In the genomic region with DNA sequence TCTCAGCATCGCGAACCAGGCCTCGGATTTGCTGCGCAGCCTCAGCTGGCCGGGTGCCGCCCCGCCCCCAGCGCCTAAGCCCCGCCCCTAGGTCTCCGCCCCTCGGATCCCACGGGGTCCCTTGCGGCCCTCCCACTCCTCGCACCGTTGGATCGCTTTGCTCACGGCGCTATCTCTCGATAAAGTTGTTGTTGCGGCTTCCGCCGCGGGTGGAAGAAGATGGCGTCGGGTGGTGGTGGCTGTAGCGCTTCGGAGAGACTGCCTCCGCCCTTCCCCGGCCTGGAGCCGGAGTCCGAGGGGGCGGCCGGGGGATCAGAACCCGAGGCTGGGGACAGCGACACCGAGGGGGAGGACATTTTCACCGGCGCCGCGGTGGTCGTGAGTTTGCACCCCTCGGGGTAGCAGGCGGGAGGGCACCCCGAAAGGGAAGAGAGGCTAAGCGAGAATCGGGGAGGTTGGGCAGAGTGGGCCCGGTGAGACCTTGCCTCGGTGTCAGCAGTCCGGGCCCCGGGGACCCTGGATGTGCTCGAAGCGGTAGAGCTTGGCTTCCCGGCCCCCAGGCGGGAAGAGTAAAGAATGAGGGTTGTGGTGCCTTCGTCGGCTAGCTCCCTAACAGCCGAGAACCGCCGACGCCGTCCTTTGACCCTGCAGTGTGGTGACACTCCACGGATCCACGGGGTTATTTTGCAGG, we compare ENCODE assay signal across 8 cellular contexts. TPM values are rescaled to one million over a fixed set of nuclear protein-coding genes. Genes with fewer than 3 reads are reported as not detected.
DNase-seq lines count a peak whose midpoint lies in the region; ATAC-seq and TF ChIP-seq lines count a peak whose summit lies in the region.

A gene with protein sequence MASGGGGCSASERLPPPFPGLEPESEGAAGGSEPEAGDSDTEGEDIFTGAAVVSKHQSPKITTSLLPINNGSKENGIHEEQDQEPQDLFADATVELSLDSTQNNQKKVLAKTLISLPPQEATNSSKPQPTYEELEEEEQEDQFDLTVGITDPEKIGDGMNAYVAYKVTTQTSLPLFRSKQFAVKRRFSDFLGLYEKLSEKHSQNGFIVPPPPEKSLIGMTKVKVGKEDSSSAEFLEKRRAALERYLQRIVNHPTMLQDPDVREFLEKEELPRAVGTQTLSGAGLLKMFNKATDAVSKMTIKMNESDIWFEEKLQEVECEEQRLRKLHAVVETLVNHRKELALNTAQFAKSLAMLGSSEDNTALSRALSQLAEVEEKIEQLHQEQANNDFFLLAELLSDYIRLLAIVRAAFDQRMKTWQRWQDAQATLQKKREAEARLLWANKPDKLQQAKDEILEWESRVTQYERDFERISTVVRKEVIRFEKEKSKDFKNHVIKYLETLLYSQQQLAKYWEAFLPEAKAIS (plus strand): TSS at position 188 of the 691 bp plus-strand sequence. CDS start 32 bp downstream, at position 220.

- peaks cover 52% of the 10 kb centered on the region for H3K4me1 ChIP-seq in A673 (ENCODE audit: insufficient read depth, low read length, poor library complexity, severe bottlenecking)
- H3K4me1 ChIP-seq in smooth muscle cell (ENCODE audit: low read depth), result peaks cover 22% of the 10 kb centered on the region

- H2AFZ ChIP-seq in smooth muscle cell (ENCODE audit: low read depth), result peak within 1 kb of the TSS; percentile 73

- peak; percentile 96 for DNase-seq in A673 (ENCODE audit: low spot score)
- peak; percentile 77 for DNase-seq in NCI-H446 treated with DMSO at 0.1 percent for 48 hours (lab: John Stamatoyannopoulos, UW)
- DNase-seq in activated CD4-positive, CD25-positive, alpha-beta regulatory T cell treated with anti-CD3 and anti-CD28 coated beads, Interleukin-2, amount 50 U/mL, for 16 hours (ENCODE audit: low read depth, low spot score), result peak; percentile 93
- peak; percentile 35 to 97 (median 92) for DNase-seq in caudate nucleus (lab: John Stamatoyannopoulos, UW)
- DNase-seq in immature natural killer cell, result peak; percentile 94
- DNase-seq in smooth muscle cell (lab: John Stamatoyannopoulos, UW; ENCODE audit: unreplicated experiment), result peak; percentile 81

- H3K27ac Mint-ChIP-seq in immature natural killer cell, result peak within 1 kb of the TSS; percentile 93 to 97 (median 96)

- no peaks in the 10 kb centered on the region for H3K9me3 Mint-ChIP-seq in immature natural killer cell

- POLR2A ChIA-PET in A673 (lab: Charles Lee; ENCODE audit: low non-redundant PET), result interaction anchor here (0.5 to 0.9 kb wide), 2 partner anchors 7 to 59 kb away, joined by 3 to 8 read pairs; no protein-coding TSS in a partner anchor

- peak; percentile 26 for ATAC-seq in GM18870 (IDR thresholded peaks at IDR 0.05; ENCODE audit: unreplicated experiment)
- peak; percentile 46 for ATAC-seq in HG03342 (IDR thresholded peaks at IDR 0.05; ENCODE audit: unreplicated experiment)

- H3K27me3 ChIP-seq in A673 (replicated peaks; ENCODE audit: insufficient read depth, low read depth, low read length, poor library complexity) (no peaks in the 10 kb centered on the region), smooth muscle cell (ENCODE audit: low read depth) (no peaks in the 10 kb centered on the region)

- H3K79me2 ChIP-seq in smooth muscle cell (ENCODE audit: low read depth), result peaks cover 72% of the 10 kb centered on the region

- peaks cover 9 to 17% (median 10%) of the 10 kb centered on the region in 3 donors for H3K27me3 Mint-ChIP-seq in immature natural killer cell (ENCODE audit: low read depth in 3 of 3)

- peak within 1 kb of the TSS; percentile 93 to 100 (median 99) for H3K4me3 Mint-ChIP-seq in immature natural killer cell

- peaks cover 67 to 77% of the 10 kb centered on the region in 2 donors for H3K4me1 Mint-ChIP-seq in immature natural killer cell

- H3K9ac ChIP-seq in smooth muscle cell (ENCODE audit: low read depth), result peak within 1 kb of the TSS; percentile 88

- no peaks in the 10 kb centered on the region for H3K36me3 ChIP-seq in A673 (ENCODE audit: insufficient read depth, low read length, poor library complexity, severe bottlenecking)
- no peaks in the 10 kb centered on the region for H3K36me3 ChIP-seq in smooth muscle cell (ENCODE audit: low read depth)

- peaks cover 0 to 4% (median 0%) of the 10 kb centered on the region in 3 donors for H3K36me3 Mint-ChIP-seq in immature natural killer cell

- CTCF ChIA-PET in A673 (lab: Charles Lee), result no interaction called here

- H4K20me1 ChIP-seq in smooth muscle cell (ENCODE audit: low read depth), result peaks cover 48% of the 10 kb centered on the region

- TSS peak; percentile 57 for BruUV-seq in A673 (replicated peaks; lab: Mats Ljungman, UMichigan)

- peak within 1 kb of the TSS; percentile 89 for H3K27ac ChIP-seq in A673 (ENCODE audit: low read depth, low read length, poor library complexity, severe bottlenecking)
- H3K27ac ChIP-seq in caudate nucleus (ENCODE audit: low read depth, low read length), result peak within 1 kb of the TSS; percentile 86
- H3K27ac ChIP-seq in smooth muscle cell (ENCODE audit: low read depth), result peak within 1 kb of the TSS; percentile 43

- H3F3A ChIP-seq in smooth muscle cell (ENCODE audit: low read depth), result peaks cover 12% of the 10 kb centered on the region

- WGBS in smooth muscle cell (ENCODE audit: low lambda C conversion rate), result 1% methylated on average over 60 of the region's 63 CpGs

- H3K9me3 ChIP-seq in A673 (ENCODE audit: low read depth, low read length, poor library complexity, severe bottlenecking) (no peaks in the 10 kb centered on the region), smooth muscle cell (replicated peaks; ENCODE audit: low read depth) (no peaks in the 10 kb centered on the region)

- no peak for TF ChIP-seq CTCF in A673 (conservative IDR thresholded peaks at IDR 0.05; ENCODE audit: low read depth, low read length)
- TF ChIP-seq CTCF in smooth muscle cell (IDR thresholded peaks at IDR 0.05; ENCODE audit: borderline replicate concordance, insufficient read depth, poor library complexity, severe bottlenecking), result no peak

- H3K4me3 ChIP-seq in A673 (ENCODE audit: low read depth, low read length, poor library complexity, severe bottlenecking) (peak within 1 kb of the TSS; percentile 86), smooth muscle cell (peak within 1 kb of the TSS; percentile 87)

- H3K4me2 ChIP-seq in smooth muscle cell, result peak within 1 kb of the TSS; percentile 98

- intact Hi-C loops in A673 (cut with micrococcal nuclease; ENCODE audit: unreplicated experiment), result loop anchor here (2.0 kb wide), 1 partner anchor 57 kb away; no protein-coding TSS in a partner anchor

RNA-seq across cellular contexts. Expression of the gene that starts here (rescaled TPM):
- total RNA-seq in A673 (2021), result 94.5 and 104 TPM in 2 replicates
- polyA plus RNA-seq in immature natural killer cell, result 10 to 100 TPM; 59.4 to 83.6 (median 82.2) TPM
- 33.8 and 36.0 TPM in 2 replicates for total RNA-seq in smooth muscle cell
- 41.2 and 47.8 TPM in 2 replicates for polyA plus RNA-seq in smooth muscle cell

Comparison
In these comparisons a context has a peak if more than half of its experiments do, and no peak if none do; other contexts are left out.
1. Peak in every context shown above with its lines: DNase-seq, ATAC-seq, H3K4me3 ChIP-seq and H3K27ac ChIP-seq.